11 cellular contexts compared by ENCODE assay signal in the genomic region with DNA sequence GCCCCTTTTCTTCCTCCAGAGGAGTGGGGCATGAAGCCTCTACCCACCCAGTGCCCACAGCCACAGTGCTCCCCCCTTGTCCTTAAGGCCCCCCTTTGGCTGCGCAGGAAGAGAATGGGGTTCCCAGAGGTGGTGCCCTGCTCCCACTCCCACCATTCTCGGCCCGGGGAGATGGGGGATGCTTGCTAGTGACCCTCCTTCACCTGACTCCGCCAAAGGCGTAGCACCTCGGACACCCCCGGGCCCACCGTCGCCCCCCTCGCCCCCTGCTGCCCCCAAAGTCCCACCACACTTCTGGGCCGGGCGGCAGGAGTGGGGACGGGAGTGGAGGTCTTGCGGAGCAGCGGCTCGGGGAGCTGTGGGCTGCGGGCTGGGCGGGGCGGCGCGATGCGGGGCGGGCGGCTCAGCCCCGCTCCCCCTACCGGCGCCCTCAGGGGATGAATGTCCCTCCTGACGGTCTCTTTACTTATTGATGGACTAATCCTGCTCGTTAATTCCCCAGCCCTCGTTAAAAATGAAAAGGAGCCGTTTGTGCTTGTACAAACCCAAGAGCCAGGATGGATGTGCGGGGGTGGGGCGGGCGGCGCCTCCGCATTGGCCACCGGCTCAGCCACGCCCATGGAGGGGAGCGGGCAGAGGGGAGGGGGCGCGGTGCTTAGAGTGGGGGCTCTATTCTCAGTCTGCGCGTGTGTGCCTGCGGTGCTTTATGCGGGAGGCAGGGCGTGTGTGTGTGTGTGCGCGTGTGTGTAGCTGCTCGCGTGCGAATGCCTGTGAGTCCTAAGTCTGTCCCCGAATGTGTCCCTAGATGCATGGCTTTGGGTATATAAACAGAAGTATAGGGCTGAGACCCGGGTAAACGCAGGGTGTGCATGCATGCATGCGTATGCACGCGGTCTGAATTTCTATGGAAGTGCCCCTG. TPM values are rescaled to one million over a fixed set of nuclear protein-coding genes. Genes with fewer than 3 reads are reported as not detected.
DNase-seq lines count a peak whose midpoint lies in the region; ATAC-seq and TF ChIP-seq lines count a peak whose summit lies in the region.
"Had no signal": no experiment of that assay in that cellular context is flagged by ENCODE, and none has a peak within 500 bp of the region (broad histone marks: within the 10 kb centered on the region; RNA-seq: fewer than 3 reads in every experiment).

No MANE protein-coding gene starts in this region.

- no peaks in the 10 kb centered on the region for H3K36me3 Mint-ChIP-seq in mesothelial cell of epicardium
- H3K36me3 Mint-ChIP-seq: activated CD8-positive, alpha-beta memory T cell treated with anti-CD3 and anti-CD28 coated beads, Interleukin-2, amount 10 ng/mL, durations not matched to agents 7 days and 5 days had no signal

- no peak for ATAC-seq in HG03175 (IDR thresholded peaks at IDR 0.05; ENCODE audit: unreplicated experiment)
- no peak for ATAC-seq in stimulated activated naive CD8-positive, alpha-beta T cell treated with anti-CD3 and anti-CD28 coated beads, Interleukin-15, amount 100 ng/mL, for 72 hours
- ATAC-seq: activated CD8-positive, alpha-beta memory T cell treated with anti-CD3 and anti-CD28 coated beads, Interleukin-2, amount 10 ng/mL, durations not matched to agents 7 days and 5 days; left cardiac atrium had no signal

- H3K4me3 Mint-ChIP-seq in mesothelial cell of epicardium, result peak overlapping the region; percentile 40
- H3K4me3 Mint-ChIP-seq in stimulated activated naive CD8-positive, alpha-beta T cell treated with anti-CD3 and anti-CD28 coated beads, Interleukin-15, amount 100 ng/mL, for 72 hours, result no peak overlapping the region
- H3K4me3 Mint-ChIP-seq: activated CD8-positive, alpha-beta memory T cell treated with anti-CD3 and anti-CD28 coated beads, Interleukin-2, amount 10 ng/mL, durations not matched to agents 7 days and 5 days; central memory CD8-positive, alpha-beta T cell had no signal

- DNase-seq in ELF-1 (ENCODE audit: low read depth, low spot score) (peak; percentile 38), NCI-H1417 treated with DMSO at 0.1 percent for 48 hours (lab: John Stamatoyannopoulos, UW) (peak; percentile 40), cerebellum (ENCODE audit: low spot score) (peak; percentile 74), mesothelial cell of epicardium (ENCODE audit: low spot score in 2 of 2, unreplicated experiment in 2 of 2) (peak in 1 of 2 experiments; percentile 51), glomerular visceral epithelial cell (ENCODE audit: extremely low spot score) (no peak)
- DNase-seq in activated naive CD4-positive, alpha-beta T cell treated with Interleukin-2 at 50 U/mL for 16 hours, result no peak
- no peak for DNase-seq in stimulated activated naive CD8-positive, alpha-beta T cell treated with anti-CD3 and anti-CD28 coated beads, Interleukin-15, amount 100 ng/mL, for 72 hours
- DNase-seq: activated CD8-positive, alpha-beta memory T cell treated with anti-CD3 and anti-CD28 coated beads, Interleukin-2, amount 10 ng/mL, durations not matched to agents 7 days and 5 days; left cardiac atrium had no signal

- H3K9me3 Mint-ChIP-seq in mesothelial cell of epicardium, result no peaks in the 10 kb centered on the region
- no peaks in the 10 kb centered on the region for H3K9me3 Mint-ChIP-seq in stimulated activated naive CD8-positive, alpha-beta T cell treated with anti-CD3 and anti-CD28 coated beads, Interleukin-15, amount 100 ng/mL, for 72 hours
- H3K9me3 Mint-ChIP-seq: central memory CD8-positive, alpha-beta T cell had no signal

- H3K27ac Mint-ChIP-seq in mesothelial cell of epicardium, result no peak overlapping the region
- H3K27ac Mint-ChIP-seq in stimulated activated naive CD8-positive, alpha-beta T cell treated with anti-CD3 and anti-CD28 coated beads, Interleukin-15, amount 100 ng/mL, for 72 hours, result no peak overlapping the region
- H3K27ac Mint-ChIP-seq: activated CD8-positive, alpha-beta memory T cell treated with anti-CD3 and anti-CD28 coated beads, Interleukin-2, amount 10 ng/mL, durations not matched to agents 7 days and 5 days had no signal

- H3K27me3 Mint-ChIP-seq in mesothelial cell of epicardium (ENCODE audit: low read depth), result peaks cover 46% of the 10 kb centered on the region
- peaks cover 87% of the 10 kb centered on the region for H3K27me3 Mint-ChIP-seq in stimulated activated naive CD8-positive, alpha-beta T cell treated with anti-CD3 and anti-CD28 coated beads, Interleukin-15, amount 100 ng/mL, for 72 hours

- peak; percentile 27 for TF ChIP-seq CTCF in mesothelial cell of epicardium (IDR thresholded peaks at IDR 0.05; ENCODE audit: unreplicated experiment)

- H3K4me1 Mint-ChIP-seq in mesothelial cell of epicardium, result peaks cover 24% of the 10 kb centered on the region
- peaks cover 23% of the 10 kb centered on the region for H3K4me1 Mint-ChIP-seq in stimulated activated naive CD8-positive, alpha-beta T cell treated with anti-CD3 and anti-CD28 coated beads, Interleukin-15, amount 100 ng/mL, for 72 hours
- H3K4me1 Mint-ChIP-seq: activated CD8-positive, alpha-beta memory T cell treated with anti-CD3 and anti-CD28 coated beads, Interleukin-2, amount 10 ng/mL, durations not matched to agents 7 days and 5 days; central memory CD8-positive, alpha-beta T cell had no signal

RNA-seq across cellular contexts. Expression of a gene that starts 25.6 kb away (rescaled TPM):
- total RNA-seq in cerebellum, result 25.7 TPM
- 7.6 to 9.4 TPM (median 8.3 TPM) in 3 replicates for total RNA-seq in mesothelial cell of epicardium
- total RNA-seq: activated CD8-positive, alpha-beta memory T cell treated with anti-CD3 and anti-CD28 coated beads, Interleukin-2, amount 10 ng/mL, durations not matched to agents 7 days and 5 days had no signal

RNA-seq across cellular contexts. Expression of a gene that starts 46.8 kb away (rescaled TPM):
- 5.0 TPM for total RNA-seq in cerebellum
- 0.09 to 0.16 TPM (median 0.11 TPM) in 3 replicates for total RNA-seq in mesothelial cell of epicardium

Comparison
In these comparisons a context has a peak if more than half of its experiments do, and no peak if none do; other contexts are left out.
1. DNase-seq: peak in ELF-1 (single experiment), NCI-H1417 treated with DMSO at 0.1 percent for 48 hours (single experiment) and cerebellum (single experiment); none in glomerular visceral epithelial cell (single experiment), activated naive CD4-positive, alpha-beta T cell treated with Interleukin-2 at 50 U/mL for 16 hours (single experiment) and stimulated activated naive CD8-positive, alpha-beta T cell treated with anti-CD3 and anti-CD28 coated beads, Interleukin-15, amount 100 ng/mL, for 72 hours (0 of 2).